29 cellular contexts compared by ENCODE assay signal in genomic region chr2:98294711-98295110, GRCh38. TPM values are rescaled to one million over a fixed set of nuclear protein-coding genes. Genes with fewer than 3 reads are reported as not detected.
"Had no signal": no experiment of that assay in that cellular context is flagged by ENCODE, and none has a peak within 500 bp of the region (broad histone marks: within the 10 kb centered on the region; RNA-seq: fewer than 3 reads in every experiment).

No MANE protein-coding gene starts in this region.

- H3K27me3 ChIP-seq: adrenal gland, ascending aorta, brain microvascular endothelial cell, upper lobe of left lung had no signal

- DNase-seq: activated CD4-positive, alpha-beta T cell treated with anti-CD3 and anti-CD28 coated beads, Interleukin-2, amount 50 U/mL, for 4 hours; activated CD8-positive, alpha-beta memory T cell treated with anti-CD3 and anti-CD28 coated beads for 24 hours; activated CD8-positive, alpha-beta memory T cell treated with anti-CD3 and anti-CD28 coated beads, Interleukin-2, amount 50 U/mL, for 4 hours; activated naive CD4-positive, alpha-beta T cell; activated T-cell treated with anti-CD3 and anti-CD28 coated beads, Interleukin-2, amount 50 U/mL, for 24 hours; brain microvascular endothelial cell; caudate nucleus; left lung; nucleus accumbens; retina; SK-N-SH; stimulated activated CD4-positive, alpha-beta T cell treated with anti-CD3 and anti-CD28 coated beads, Interleukin-2, amount 100 ng/mL, for 48 hours; stimulated activated CD8-positive, alpha-beta memory T cell treated with anti-CD3 and anti-CD28 coated beads, Interleukin-4, amount 100 ng/mL, for 48 hours; stimulated activated naive B cell treated with anti-CD40 and anti-IgM and Interleukin-4, amounts not matched to agents 10 μg/mL and 1 μg/mL and 100 μg/mL, for 72 hours; upper lobe of left lung had no signal

- H3K4me3 Mint-ChIP-seq: activated naive CD8-positive, alpha-beta T cell; activated T-cell treated with anti-CD3 and anti-CD28 coated beads, Interleukin-2, amount 50 U/mL, for 24 hours; dendritic cell treated with granulocyte-macrophage colony-stimulating factor and Interleukin-4, amounts not matched to agents 40 ng/mL and 50 ng/mL, for 4 days; memory B cell; nephron; stimulated activated naive B cell treated with anti-CD40 and anti-IgM and Interleukin-4, amounts not matched to agents 10 μg/mL and 1 μg/mL and 100 μg/mL, for 72 hours; WTC11 had no signal

- H3K4me1 ChIP-seq: adrenal gland, left lung, parathyroid adenoma had no signal

- H3K27ac Mint-ChIP-seq: activated naive CD8-positive, alpha-beta T cell; activated T-cell treated with anti-CD3 and anti-CD28 coated beads, Interleukin-2, amount 50 U/mL, for 24 hours; activated T-helper 2 cell treated with anti-CD3 and anti-CD28 coated beads, Interferon-gamma antibody, Interleukin-2, Interleukin-4, amounts not matched to agents 10 μg/mL and 5 μg/mL and 100 μg/mL, durations not matched to agents 14 hours and 24 hours and 36 hours; dendritic cell treated with granulocyte-macrophage colony-stimulating factor and Interleukin-4, amounts not matched to agents 40 ng/mL and 50 ng/mL, for 4 days; memory B cell; nephron; stimulated activated naive B cell treated with anti-CD40 and anti-IgM and Interleukin-4, amounts not matched to agents 10 μg/mL and 1 μg/mL and 100 μg/mL, for 72 hours; WTC11 had no signal

- H3K4me2 ChIP-seq: SK-N-SH had no signal

- H3K36me3 ChIP-seq: adrenal gland, ascending aorta, brain microvascular endothelial cell, left lung, thoracic aorta, upper lobe of left lung had no signal

- H3K4me1 Mint-ChIP-seq: memory B cell; nephron; stimulated activated naive B cell treated with anti-CD40 and anti-IgM and Interleukin-4, amounts not matched to agents 10 μg/mL and 1 μg/mL and 100 μg/mL, for 72 hours had no signal

- H3K9ac ChIP-seq: parathyroid adenoma, SK-N-SH had no signal

- H3K27ac ChIP-seq: adrenal gland, ascending aorta, brain microvascular endothelial cell, left lung, parathyroid adenoma, thoracic aorta, upper lobe of left lung had no signal

- H3K4me3 ChIP-seq: adrenal gland, ascending aorta, left lung, thoracic aorta, upper lobe of left lung had no signal

- H2AFZ ChIP-seq: parathyroid adenoma had no signal

- H3K79me2 ChIP-seq: parathyroid adenoma had no signal

- ATAC-seq: stimulated activated naive B cell treated with anti-CD40 and anti-IgM and Interleukin-4, amounts not matched to agents 10 μg/mL and 1 μg/mL and 100 μg/mL, for 72 hours; WTC11 had no signal

- H3K9me3 ChIP-seq: adrenal gland, ascending aorta, SK-N-SH, thoracic aorta, upper lobe of left lung had no signal

RNA-seq across cellular contexts. Expression of gene CNGA3, which starts 51.5 kb away (rescaled TPM):
- total RNA-seq: activated T-helper 2 cell treated with anti-CD3 and anti-CD28 coated beads, Interferon-gamma antibody, Interleukin-2, Interleukin-4, amounts not matched to agents 10 μg/mL and 5 μg/mL and 100 μg/mL, durations not matched to agents 14 hours and 24 hours and 36 hours; ascending aorta; epithelial cell of proximal tubule; fibroblast of villous mesenchyme; mononuclear cell; myocyte; thoracic aorta; WTC11 had no signal
- polyA plus RNA-seq: SK-N-SH had no signal
